ENCODE assay signal across 39 cellular contexts in genomic region chr6:92270365-92270764, GRCh38.
"Had no signal": no experiment of that assay in that cellular context is flagged by ENCODE, and none has a peak within 500 bp of the region (broad histone marks: within the 10 kb centered on the region; RNA-seq: fewer than 3 reads in every experiment).

No MANE protein-coding gene starts in this region.

- H3K27ac Mint-ChIP-seq: activated naive CD4-positive, alpha-beta T cell treated with anti-CD3 and anti-CD28 coated beads for 36 hours; activated naive CD4-positive, alpha-beta T cell treated with anti-CD3 and anti-CD28 coated beads, Interleukin-2, amount 10 ng/mL, durations not matched to agents 7 days and 5 days; activated naive CD4-positive, alpha-beta T cell treated with anti-CD3 and anti-CD28 coated beads, Interleukin-2, amount 50 U/mL, for 24 hours; activated naive CD4-positive, alpha-beta T cell treated with anti-CD3 and anti-CD28 coated beads, Interleukin-2, amount 50 U/mL, for 72 hours; activated naive CD8-positive, alpha-beta T cell; activated naive CD8-positive, alpha-beta T cell treated with anti-CD3 and anti-CD28 coated beads for 36 hours; activated naive CD8-positive, alpha-beta T cell treated with anti-CD3 and anti-CD28 coated beads, Interleukin-2, amount 10 ng/mL, durations not matched to agents 7 days and 5 days; activated naive CD8-positive, alpha-beta T cell treated with anti-CD3 and anti-CD28 coated beads, Interleukin-2, amount 50 U/mL, for 24 hours; activated T-cell treated with anti-CD3 and anti-CD28 coated beads, Interleukin-2, amount 50 U/mL, for 24 hours; activated T-cell treated with anti-CD3 and anti-CD28 coated beads, Interleukin-2, amount 50 U/mL, for 72 hours; activated T-helper 1 cell treated with anti-CD3 and anti-CD28 coated beads, Interleukin-12 subunit alpha, Interleukin-12 subunit beta, Interleukin-2, Interleukin-4 antibody, amounts not matched to agents 30 ng/mL and 10 ng/mL and 1 ng/mL, durations not matched to agents 14 hours and 24 hours and 36 hours; activated T-helper 17 cell treated with anti-CD3 and anti-CD28 coated beads, Interleukin-2, amount 50 U/mL, for 72 hours; activated T-helper 2 cell treated with anti-CD3 and anti-CD28 coated beads, Interferon-gamma antibody, Interleukin-2, Interleukin-4, amounts not matched to agents 10 μg/mL and 5 μg/mL and 100 μg/mL, durations not matched to agents 14 hours and 24 hours and 36 hours; brain had no signal

- H3K4me1 Mint-ChIP-seq: activated naive CD4-positive, alpha-beta T cell treated with anti-CD3 and anti-CD28 coated beads, Interleukin-2, amount 10 ng/mL, durations not matched to agents 7 days and 5 days; activated naive CD4-positive, alpha-beta T cell treated with anti-CD3 and anti-CD28 coated beads, Interleukin-2, amount 50 U/mL, for 24 hours; activated naive CD8-positive, alpha-beta T cell treated with anti-CD3 and anti-CD28 coated beads for 36 hours; activated naive CD8-positive, alpha-beta T cell treated with anti-CD3 and anti-CD28 coated beads, Interleukin-2, amount 10 ng/mL, durations not matched to agents 7 days and 5 days; activated naive CD8-positive, alpha-beta T cell treated with anti-CD3 and anti-CD28 coated beads, Interleukin-2, amount 50 U/mL, for 24 hours; activated T-helper 17 cell treated with anti-CD3 and anti-CD28 coated beads, Interleukin-2, amount 50 U/mL, for 72 hours; brain; central memory CD8-positive, alpha-beta T cell had no signal

- ATAC-seq: activated naive CD4-positive, alpha-beta T cell treated with anti-CD3 and anti-CD28 coated beads, Interleukin-2, amount 50 U/mL, for 72 hours; activated naive CD8-positive, alpha-beta T cell treated with anti-CD3 and anti-CD28 coated beads, Interleukin-2, amount 50 U/mL, for 24 hours; activated T-cell treated with anti-CD3 and anti-CD28 coated beads, Interleukin-2, amount 50 U/mL, for 4 hours; activated T-cell treated with anti-CD3 and anti-CD28 coated beads, Interleukin-2, amount 50 U/mL, for 72 hours; activated T-helper 17 cell treated with anti-CD3 and anti-CD28 coated beads, Interleukin-2, amount 50 U/mL, for 72 hours; body of pancreas had no signal

- H3K27me3 Mint-ChIP-seq: activated naive CD4-positive, alpha-beta T cell treated with anti-CD3 and anti-CD28 coated beads, Interleukin-2, amount 10 ng/mL, durations not matched to agents 7 days and 5 days; activated naive CD4-positive, alpha-beta T cell treated with anti-CD3 and anti-CD28 coated beads, Interleukin-2, amount 50 U/mL, for 24 hours; activated naive CD8-positive, alpha-beta T cell; activated naive CD8-positive, alpha-beta T cell treated with anti-CD3 and anti-CD28 coated beads for 36 hours; activated naive CD8-positive, alpha-beta T cell treated with anti-CD3 and anti-CD28 coated beads, Interleukin-2, amount 10 ng/mL, durations not matched to agents 7 days and 5 days; activated naive CD8-positive, alpha-beta T cell treated with anti-CD3 and anti-CD28 coated beads, Interleukin-2, amount 50 U/mL, for 24 hours; activated T-cell treated with anti-CD3 and anti-CD28 coated beads, Interleukin-2, amount 50 U/mL, for 24 hours; activated T-helper 17 cell treated with anti-CD3 and anti-CD28 coated beads, Interleukin-2, amount 50 U/mL, for 72 hours; central memory CD8-positive, alpha-beta T cell had no signal

- FAIRE-seq: astrocyte, bronchial epithelial cell had no signal

- H3K4me1 ChIP-seq: adrenal gland, ascending aorta, body of pancreas, breast epithelium had no signal

- DNase-seq: activated effector memory CD4-positive, alpha-beta T cell treated with anti-CD3 and anti-CD28 coated beads, Interleukin-2, amount 50 U/mL, for 16 hours; activated effector memory CD4-positive, alpha-beta T cell treated with Interleukin-2 at 50 U/mL for 16 hours; activated gamma-delta T cell; activated gamma-delta T cell treated with Interleukin-2 at 50 U/mL for 16 hours; activated naive CD4-positive, alpha-beta T cell; activated naive CD4-positive, alpha-beta T cell treated with anti-CD3 and anti-CD28 coated beads for 36 hours; activated naive CD4-positive, alpha-beta T cell treated with anti-CD3 and anti-CD28 coated beads, Interleukin-2, amount 10 ng/mL, durations not matched to agents 7 days and 5 days; activated naive CD4-positive, alpha-beta T cell treated with anti-CD3 and anti-CD28 coated beads, Interleukin-2, amount 50 U/mL, for 16 hours; activated naive CD4-positive, alpha-beta T cell treated with Interleukin-2 at 50 U/mL for 16 hours; activated naive CD8-positive, alpha-beta T cell treated with anti-CD3 and anti-CD28 coated beads for 36 hours; activated naive CD8-positive, alpha-beta T cell treated with anti-CD3 and anti-CD28 coated beads, Interleukin-2, amount 10 ng/mL, durations not matched to agents 7 days and 5 days; activated naive CD8-positive, alpha-beta T cell treated with anti-CD3 and anti-CD28 coated beads, Interleukin-2, amount 50 U/mL, for 24 hours; activated T-cell treated with anti-CD3 and anti-CD28 coated beads, Interleukin-2, amount 50 U/mL, for 24 hours; activated T-cell treated with anti-CD3 and anti-CD28 coated beads, Interleukin-2, amount 50 U/mL, for 4 hours; activated T-cell treated with anti-CD3 and anti-CD28 coated beads, Interleukin-2, amount 50 U/mL, for 48 hours; activated T-cell treated with anti-CD3 and anti-CD28 coated beads, Interleukin-2, amount 50 U/mL, for 72 hours; adrenal gland; amniotic stem cell; amygdala; anterior cingulate cortex; aorta; body of pancreas; brain microvascular endothelial cell; caudate nucleus; central memory CD4-positive, alpha-beta T cell; cerebellar nuclear complex had no signal

- H3K27ac ChIP-seq: adrenal gland, ascending aorta, body of pancreas, brain microvascular endothelial cell, breast epithelium, cardiac muscle cell had no signal

- H3K9me3 Mint-ChIP-seq: activated naive CD8-positive, alpha-beta T cell treated with anti-CD3 and anti-CD28 coated beads, Interleukin-2, amount 50 U/mL, for 24 hours; brain had no signal

- H3K36me3 Mint-ChIP-seq: activated naive CD4-positive, alpha-beta T cell treated with anti-CD3 and anti-CD28 coated beads, Interleukin-2, amount 10 ng/mL, durations not matched to agents 7 days and 5 days; activated naive CD4-positive, alpha-beta T cell treated with anti-CD3 and anti-CD28 coated beads, Interleukin-2, amount 50 U/mL, for 24 hours; activated naive CD4-positive, alpha-beta T cell treated with anti-CD3 and anti-CD28 coated beads, Interleukin-2, amount 50 U/mL, for 72 hours; activated naive CD8-positive, alpha-beta T cell; activated naive CD8-positive, alpha-beta T cell treated with anti-CD3 and anti-CD28 coated beads for 36 hours; activated naive CD8-positive, alpha-beta T cell treated with anti-CD3 and anti-CD28 coated beads, Interleukin-2, amount 10 ng/mL, durations not matched to agents 7 days and 5 days; brain had no signal

- H3K27me3 ChIP-seq: adrenal gland, ascending aorta, body of pancreas, brain microvascular endothelial cell, breast epithelium, cardiac muscle cell had no signal

- H3K4me3 ChIP-seq: adrenal gland, ascending aorta, body of pancreas, breast epithelium, cardiac muscle cell had no signal

- H3K9me3 ChIP-seq: adrenal gland, ascending aorta, body of pancreas, breast epithelium had no signal

- H3K36me3 ChIP-seq: adrenal gland, ascending aorta, brain microvascular endothelial cell, breast epithelium, cardiac muscle cell had no signal

- H3K4me3 Mint-ChIP-seq: activated naive CD4-positive, alpha-beta T cell treated with anti-CD3 and anti-CD28 coated beads for 36 hours; activated naive CD4-positive, alpha-beta T cell treated with anti-CD3 and anti-CD28 coated beads, Interleukin-2, amount 10 ng/mL, durations not matched to agents 7 days and 5 days; activated naive CD4-positive, alpha-beta T cell treated with anti-CD3 and anti-CD28 coated beads, Interleukin-2, amount 50 U/mL, for 24 hours; activated naive CD8-positive, alpha-beta T cell; activated naive CD8-positive, alpha-beta T cell treated with anti-CD3 and anti-CD28 coated beads for 36 hours; activated naive CD8-positive, alpha-beta T cell treated with anti-CD3 and anti-CD28 coated beads, Interleukin-2, amount 10 ng/mL, durations not matched to agents 7 days and 5 days; activated naive CD8-positive, alpha-beta T cell treated with anti-CD3 and anti-CD28 coated beads, Interleukin-2, amount 50 U/mL, for 24 hours; activated T-cell treated with anti-CD3 and anti-CD28 coated beads, Interleukin-2, amount 50 U/mL, for 24 hours; activated T-cell treated with anti-CD3 and anti-CD28 coated beads, Interleukin-2, amount 50 U/mL, for 4 hours; activated T-cell treated with anti-CD3 and anti-CD28 coated beads, Interleukin-2, amount 50 U/mL, for 72 hours; activated T-helper 1 cell treated with anti-CD3 and anti-CD28 coated beads, Interleukin-12 subunit alpha, Interleukin-12 subunit beta, Interleukin-2, Interleukin-4 antibody, amounts not matched to agents 30 ng/mL and 10 ng/mL and 1 ng/mL, durations not matched to agents 14 hours and 24 hours and 36 hours; activated T-helper 17 cell treated with anti-CD3 and anti-CD28 coated beads, Interleukin-2, amount 50 U/mL, for 72 hours; brain; central memory CD8-positive, alpha-beta T cell had no signal
